16 cellular contexts compared by ENCODE assay signal in genomic region chr6:22099241-22099640, GRCh38.
A peak's percentile ranks its signal among the peaks of the same experiment; 100 is the strongest.
DNase-seq lines count a peak whose midpoint lies in the region; ATAC-seq, FAIRE-seq and TF ChIP-seq lines count a peak whose summit lies in the region.
"Had no signal": no experiment of that assay in that cellular context is flagged by ENCODE, and none has a peak within 500 bp of the region (broad histone marks: within the 10 kb centered on the region; RNA-seq: fewer than 3 reads in every experiment).

No MANE protein-coding gene starts in this region.

- TF ChIP-seq CTCF in chondrocyte (IDR thresholded peaks at IDR 0.05): no peak

- peak; percentile 96 for DNase-seq in DMS 273 (lab: John Stamatoyannopoulos, UW; ENCODE audit: unreplicated experiment)
- DNase-seq in NCI-H1694 treated with DMSO at 0.1 percent for 48 hours (lab: John Stamatoyannopoulos, UW): peak; percentile 66
- peak; percentile 21 for DNase-seq in RCC 7860 (ENCODE audit: low spot score)
- DNase-seq in myocyte (ENCODE audit: low read depth): peak; percentile 50
- DNase-seq in chondrocyte (ENCODE audit: low spot score): no peak
- DNase-seq in activated CD4-positive, alpha-beta memory T cell treated with anti-CD3 and anti-CD28 coated beads for 36 hours: no peak
- DNase-seq in glomerular visceral epithelial cell (ENCODE audit: extremely low spot score): no peak
- DNase-seq: activated CD4-positive, alpha-beta T cell treated with anti-CD3 and anti-CD28 coated beads, Interleukin-2, amount 50 U/mL, for 4 hours; amniotic stem cell; CD4-positive, alpha-beta T cell; effector memory CD8-positive, alpha-beta T cell; KG1; left lung; NCI-H1105 treated with DMSO at 0.1 percent for 48 hours had no signal

- POLR2A ChIA-PET in activated CD4-positive, alpha-beta memory T cell treated with anti-CD3 and anti-CD28 coated beads for 36 hours (lab: Charles Lee): no interaction called here

- FAIRE-seq in RCC 7860 (lab: Jason Lieb, UNC): peak; percentile 68

- H3K27me3 Mint-ChIP-seq in chondrocyte (ENCODE audit: low read depth): no peaks in the 10 kb centered on the region
- no peaks in the 10 kb centered on the region for H3K27me3 Mint-ChIP-seq in activated CD4-positive, alpha-beta memory T cell treated with anti-CD3 and anti-CD28 coated beads for 36 hours
- H3K27me3 Mint-ChIP-seq: CD4-positive, alpha-beta T cell; central memory CD8-positive, alpha-beta T cell; effector memory CD8-positive, alpha-beta T cell had no signal

- H3K36me3 Mint-ChIP-seq in chondrocyte (ENCODE audit: low read depth): peaks cover 1% of the 10 kb centered on the region
- H3K36me3 Mint-ChIP-seq in activated CD4-positive, alpha-beta memory T cell treated with anti-CD3 and anti-CD28 coated beads for 36 hours: no peaks in the 10 kb centered on the region

- intact Hi-C loops in activated CD4-positive, alpha-beta memory T cell treated with anti-CD3 and anti-CD28 coated beads for 36 hours (cut with micrococcal nuclease): no loop called here

- no peak overlapping the region for H3K27ac Mint-ChIP-seq in chondrocyte (ENCODE audit: unreplicated experiment)
- no peak overlapping the region for H3K27ac Mint-ChIP-seq in activated CD4-positive, alpha-beta memory T cell treated with anti-CD3 and anti-CD28 coated beads for 36 hours
- H3K27ac Mint-ChIP-seq: CD4-positive, alpha-beta T cell; effector memory CD8-positive, alpha-beta T cell had no signal

- CTCF ChIA-PET in activated CD4-positive, alpha-beta memory T cell treated with anti-CD3 and anti-CD28 coated beads for 36 hours (lab: Charles Lee): no interaction called here

- peaks cover 6% of the 10 kb centered on the region for H3K4me1 Mint-ChIP-seq in chondrocyte (ENCODE audit: low read depth)
- no peaks in the 10 kb centered on the region for H3K4me1 Mint-ChIP-seq in activated CD4-positive, alpha-beta memory T cell treated with anti-CD3 and anti-CD28 coated beads for 36 hours (ENCODE audit: low read depth)
- H3K4me1 Mint-ChIP-seq: central memory CD8-positive, alpha-beta T cell had no signal

- no peaks in the 10 kb centered on the region for H3K9me3 Mint-ChIP-seq in chondrocyte (ENCODE audit: low read depth)
- peaks cover 3% of the 10 kb centered on the region for H3K9me3 Mint-ChIP-seq in activated CD4-positive, alpha-beta memory T cell treated with anti-CD3 and anti-CD28 coated beads for 36 hours
- H3K9me3 Mint-ChIP-seq: central memory CD8-positive, alpha-beta T cell had no signal

- H3K4me3 Mint-ChIP-seq in chondrocyte (ENCODE audit: unreplicated experiment): no peak overlapping the region
- H3K4me3 Mint-ChIP-seq in activated CD4-positive, alpha-beta memory T cell treated with anti-CD3 and anti-CD28 coated beads for 36 hours: no peak overlapping the region
- H3K4me3 Mint-ChIP-seq: CD4-positive, alpha-beta T cell; central memory CD8-positive, alpha-beta T cell; effector memory CD8-positive, alpha-beta T cell had no signal

- ATAC-seq in GM21786 (IDR thresholded peaks at IDR 0.05; ENCODE audit: unreplicated experiment): no peak
- ATAC-seq: effector memory CD8-positive, alpha-beta T cell; left lung had no signal

Comparison
In these comparisons a context has a peak if more than half of its experiments do, and no peak if none do; other contexts are left out.
1. DNase-seq: peak in DMS 273 (single experiment), NCI-H1694 treated with DMSO at 0.1 percent for 48 hours (single experiment), RCC 7860 (single experiment) and myocyte (single experiment); none in chondrocyte (single experiment), activated CD4-positive, alpha-beta memory T cell treated with anti-CD3 and anti-CD28 coated beads for 36 hours (single experiment) and glomerular visceral epithelial cell (single experiment).